Comparison of ENCODE assay signal across 9 cellular contexts in the genomic region with DNA sequence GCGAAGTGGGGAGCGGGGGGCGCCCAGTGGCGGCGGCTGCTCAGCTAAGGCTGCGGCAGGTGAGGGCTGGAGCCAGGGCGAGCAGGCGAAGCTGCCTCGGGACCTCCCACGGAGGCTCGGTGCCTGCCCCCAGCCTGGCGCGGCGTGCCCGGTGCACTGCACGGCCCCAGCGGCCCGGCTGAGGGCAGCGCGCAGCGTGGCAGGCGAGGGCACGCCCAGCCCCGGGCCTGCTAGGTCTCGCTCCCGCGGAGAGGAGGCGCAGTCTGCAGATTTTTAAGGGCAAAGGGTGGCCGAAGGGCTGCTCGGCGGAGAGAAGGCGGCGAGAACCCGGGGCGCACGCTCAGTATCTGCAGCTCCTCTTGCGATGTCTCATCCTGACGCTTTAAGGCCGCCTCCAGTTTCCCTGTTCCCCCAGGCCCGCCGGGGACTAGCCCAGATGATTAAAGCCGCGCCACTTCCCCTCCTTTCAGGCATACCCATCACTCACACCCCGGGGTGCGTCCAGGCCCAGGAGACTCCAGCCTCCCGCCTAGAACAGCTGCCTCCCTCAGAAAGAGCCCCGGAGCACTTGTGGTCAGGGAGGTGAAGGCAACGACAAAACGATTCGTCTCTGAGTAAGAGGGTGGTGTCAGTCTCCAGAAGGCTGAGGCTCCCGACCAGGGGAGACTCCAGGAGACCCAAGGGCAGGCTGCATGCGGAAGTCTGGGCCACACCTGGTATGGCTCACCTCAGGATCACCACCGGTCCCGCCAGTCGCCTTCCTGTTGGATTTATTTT. TPM values are rescaled to one million over a fixed set of nuclear protein-coding genes. Genes with fewer than 3 reads are reported as not detected.
DNase-seq lines count a peak whose midpoint lies in the region; ATAC-seq lines count a peak whose summit lies in the region.
"Had no signal": no experiment of that assay in that cellular context is flagged by ENCODE, and none has a peak within 500 bp of the region (broad histone marks: within the 10 kb centered on the region; RNA-seq: fewer than 3 reads in every experiment).

A gene with protein sequence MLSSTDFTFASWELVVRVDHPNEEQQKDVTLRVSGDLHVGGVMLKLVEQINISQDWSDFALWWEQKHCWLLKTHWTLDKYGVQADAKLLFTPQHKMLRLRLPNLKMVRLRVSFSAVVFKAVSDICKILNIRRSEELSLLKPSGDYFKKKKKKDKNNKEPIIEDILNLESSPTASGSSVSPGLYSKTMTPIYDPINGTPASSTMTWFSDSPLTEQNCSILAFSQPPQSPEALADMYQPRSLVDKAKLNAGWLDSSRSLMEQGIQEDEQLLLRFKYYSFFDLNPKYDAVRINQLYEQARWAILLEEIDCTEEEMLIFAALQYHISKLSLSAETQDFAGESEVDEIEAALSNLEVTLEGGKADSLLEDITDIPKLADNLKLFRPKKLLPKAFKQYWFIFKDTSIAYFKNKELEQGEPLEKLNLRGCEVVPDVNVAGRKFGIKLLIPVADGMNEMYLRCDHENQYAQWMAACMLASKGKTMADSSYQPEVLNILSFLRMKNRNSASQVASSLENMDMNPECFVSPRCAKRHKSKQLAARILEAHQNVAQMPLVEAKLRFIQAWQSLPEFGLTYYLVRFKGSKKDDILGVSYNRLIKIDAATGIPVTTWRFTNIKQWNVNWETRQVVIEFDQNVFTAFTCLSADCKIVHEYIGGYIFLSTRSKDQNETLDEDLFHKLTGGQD (minus strand): TSS at position 158 of the 777 bp plus-strand sequence. CDS start 3,476 bp downstream, outside the sequence.

- H3K79me1 ChIP-seq in trophoblast cell (ENCODE audit: low read length): peaks cover 12% of the 10 kb centered on the region

- peak within 1 kb of the TSS; percentile 93 for H4K91ac ChIP-seq in trophoblast cell (ENCODE audit: low read depth, low read length)

- H2BK5ac ChIP-seq in trophoblast cell (ENCODE audit: low read depth, low read length, poor library complexity): peak within 1 kb of the TSS; percentile 82

- DNase-seq in SIG-M5 treated with dmso at 0.1 percent for 504 hours (lab: John Stamatoyannopoulos, UW; ENCODE audit: unreplicated experiment): peak; percentile 68
- no peak for DNase-seq in SIG-M5 (lab: John Stamatoyannopoulos, UW)
- peak; percentile 90 for DNase-seq in NCI-H510A treated with DMSO at 0.1 percent for 48 hours (lab: John Stamatoyannopoulos, UW)
- peak; percentile 37 for DNase-seq in activated naive CD4-positive, alpha-beta T cell treated with anti-CD3 and anti-CD28 coated beads, Interleukin-2, amount 10 ng/mL, durations not matched to agents 7 days and 5 days
- peak; percentile 70 for DNase-seq in Right ventricle myocardium superior
- peak; percentile 29 to 63 for DNase-seq in trophoblast cell
- DNase-seq in medulla oblongata (ENCODE audit: extremely low spot score): no peak
- DNase-seq: DND-41 had no signal

- H3K4me1 ChIP-seq in trophoblast cell (ENCODE audit: control insufficient read depth in 1 of 2, insufficient read depth in 2 of 2, low read length in 2 of 2): peaks cover 8 to 12% of the 10 kb centered on the region in 2 experiments

- H3K23ac ChIP-seq in trophoblast cell (ENCODE audit: low read length): no peak within 1 kb of the TSS

- H3K79me2 ChIP-seq in trophoblast cell (ENCODE audit: control insufficient read depth, insufficient read depth, low read length, poor library complexity): peaks cover 3% of the 10 kb centered on the region

- peak within 1 kb of the TSS; percentile 73 for H3K4me3 ChIP-seq in trophoblast cell (ENCODE audit: low read depth, low read length)

- intact Hi-C loops in Right ventricle myocardium superior (cut with DNase I): no loop called here

- peak within 1 kb of the TSS; percentile 3 for H2AK5ac ChIP-seq in trophoblast cell (ENCODE audit: low read length)

- H3K36me3 ChIP-seq in trophoblast cell (ENCODE audit: control insufficient read depth in 1 of 2, insufficient read depth in 2 of 2, low read length in 2 of 2): no peaks in the 10 kb centered on the region

- peak; percentile 70 for ATAC-seq in HG02973 (IDR thresholded peaks at IDR 0.05; ENCODE audit: unreplicated experiment)
- ATAC-seq in Right ventricle myocardium superior (ENCODE audit: poor library complexity): peak; percentile 97

- H3K9ac ChIP-seq in trophoblast cell (ENCODE audit: low read length): peak within 1 kb of the TSS; percentile 8

- peak within 1 kb of the TSS; percentile 72 for H3K4me2 ChIP-seq in trophoblast cell (ENCODE audit: low read length)

- H3K18ac ChIP-seq in trophoblast cell (ENCODE audit: low read length): peak within 1 kb of the TSS; percentile 87

- H2AFZ ChIP-seq in trophoblast cell (ENCODE audit: insufficient read depth, low read length, poor library complexity): peak within 1 kb of the TSS; percentile 73

- no peaks in the 10 kb centered on the region for H3K9me3 ChIP-seq in trophoblast cell (ENCODE audit: insufficient read depth, low read depth, low read length)

- peak within 1 kb of the TSS; percentile 23 for H3K4ac ChIP-seq in trophoblast cell (ENCODE audit: low read depth, low read length)

- H3K27me3 ChIP-seq in trophoblast cell (ENCODE audit: insufficient read depth, low read length): no peaks in the 10 kb centered on the region

- H4K8ac ChIP-seq in trophoblast cell (ENCODE audit: low read depth, low read length): peak within 1 kb of the TSS; percentile 84

- H3K4me3 Mint-ChIP-seq in activated naive CD4-positive, alpha-beta T cell treated with anti-CD3 and anti-CD28 coated beads, Interleukin-2, amount 10 ng/mL, durations not matched to agents 7 days and 5 days: peak within 1 kb of the TSS; percentile 28

- H2BK120ac ChIP-seq in trophoblast cell (ENCODE audit: insufficient read depth, low read length, poor library complexity): peak within 1 kb of the TSS; percentile 65

- peaks cover 45% of the 10 kb centered on the region for H3K27me3 Mint-ChIP-seq in activated naive CD4-positive, alpha-beta T cell treated with anti-CD3 and anti-CD28 coated beads, Interleukin-2, amount 10 ng/mL, durations not matched to agents 7 days and 5 days

- H2BK12ac ChIP-seq in trophoblast cell (ENCODE audit: low read length): peak within 1 kb of the TSS; percentile 17

- H3K36me3 Mint-ChIP-seq in activated naive CD4-positive, alpha-beta T cell treated with anti-CD3 and anti-CD28 coated beads, Interleukin-2, amount 10 ng/mL, durations not matched to agents 7 days and 5 days: no peaks in the 10 kb centered on the region

- H3K14ac ChIP-seq in trophoblast cell (ENCODE audit: low read length): peak within 1 kb of the TSS; percentile 60

- no peak within 1 kb of the TSS for H3K27ac Mint-ChIP-seq in activated naive CD4-positive, alpha-beta T cell treated with anti-CD3 and anti-CD28 coated beads, Interleukin-2, amount 10 ng/mL, durations not matched to agents 7 days and 5 days

- CTCF ChIA-PET in activated naive CD4-positive, alpha-beta T cell treated with anti-CD3 and anti-CD28 coated beads, Interleukin-2, amount 10 ng/mL, durations not matched to agents 7 days and 5 days (lab: Charles Lee): interaction anchor here (1.5 kb wide), 1 partner anchor 18 kb away, joined by 4 read pairs; no protein-coding TSS in a partner anchor

- H3K27ac ChIP-seq in trophoblast cell (ENCODE audit: low read depth, low read length): peak within 1 kb of the TSS; percentile 95

- peaks cover 11% of the 10 kb centered on the region for H3K4me1 Mint-ChIP-seq in activated naive CD4-positive, alpha-beta T cell treated with anti-CD3 and anti-CD28 coated beads, Interleukin-2, amount 10 ng/mL, durations not matched to agents 7 days and 5 days

- WGBS in trophoblast cell (ENCODE audit: extremely low coverage, insufficient coverage, insufficient read length): no CpG with 5 or more reads among the region's 55 CpGs

- no peaks in the 10 kb centered on the region for H3K9me3 Mint-ChIP-seq in activated naive CD4-positive, alpha-beta T cell treated with anti-CD3 and anti-CD28 coated beads, Interleukin-2, amount 10 ng/mL, durations not matched to agents 7 days and 5 days

- peak within 1 kb of the TSS; percentile 64 for H4K12ac ChIP-seq in trophoblast cell (ENCODE audit: low read depth, low read length)

RNA-seq across cellular contexts. Expression of the gene that starts here (rescaled TPM):
- 1.0 TPM for total RNA-seq in Right ventricle myocardium superior
- polyA plus RNA-seq in trophoblast cell (2013): 11.7 and 12.1 TPM in 2 replicates

Comparison
In these comparisons a context has a peak if more than half of its experiments do, and no peak if none do; other contexts are left out.
1. DNase-seq: peak in SIG-M5 treated with dmso at 0.1 percent for 504 hours (single experiment), NCI-H510A treated with DMSO at 0.1 percent for 48 hours (single experiment), activated naive CD4-positive, alpha-beta T cell treated with anti-CD3 and anti-CD28 coated beads, Interleukin-2, amount 10 ng/mL, durations not matched to agents 7 days and 5 days (single experiment), Right ventricle myocardium superior (single experiment) and trophoblast cell (2 of 2); none in SIG-M5 (single experiment) and medulla oblongata (single experiment).